In the genomic region with DNA sequence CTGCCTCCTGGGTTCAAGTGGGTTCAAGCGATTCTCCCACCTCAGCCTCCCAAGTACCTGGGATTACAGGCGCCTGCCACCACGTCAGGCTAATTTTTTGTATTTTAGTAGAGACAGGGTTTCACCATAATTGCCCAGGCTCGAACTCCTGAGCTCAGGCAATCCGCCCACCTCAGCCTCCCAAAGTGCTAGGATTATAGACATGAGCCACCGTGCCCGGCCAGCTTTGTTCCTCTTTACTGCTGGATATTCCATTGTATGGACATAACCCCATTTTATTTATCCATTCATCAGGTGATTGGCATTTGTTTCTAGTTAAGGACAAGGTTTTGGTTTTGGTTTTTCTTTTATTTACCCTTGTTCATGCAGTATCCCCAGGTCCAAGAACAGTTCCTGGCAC, we compare ENCODE assay signal across 22 cellular contexts. TPM values are rescaled to one million over a fixed set of nuclear protein-coding genes. Genes with fewer than 3 reads are reported as not detected.
"Had no signal": no experiment of that assay in that cellular context is flagged by ENCODE, and none has a peak within 500 bp of the region (broad histone marks: within the 10 kb centered on the region; RNA-seq: fewer than 3 reads in every experiment).

No MANE protein-coding gene starts in this region.

- H3K9me3 Mint-ChIP-seq: natural killer cell treated with Interleukin-12 subunit alpha and Interleukin-12 subunit beta and Interleukin-15 and Interleukin-18, amount 100 ng/mL, for 72 hours had no signal

- H3K4me3 ChIP-seq: colonic mucosa, dorsolateral prefrontal cortex, esophagus muscularis mucosa, gastrocnemius medialis, heart right ventricle, left lung, lower lobe of right lung, psoas muscle had no signal

- H3K36me3 ChIP-seq: colonic mucosa had no signal

- FAIRE-seq: islet of Langerhans had no signal

- H3K27me3 ChIP-seq: colonic mucosa, dorsolateral prefrontal cortex, esophagus muscularis mucosa, gastrocnemius medialis, heart right ventricle, left lung had no signal

- H3K27me3 Mint-ChIP-seq: natural killer cell treated with Interleukin-12 subunit alpha and Interleukin-12 subunit beta and Interleukin-15 and Interleukin-18, amount 100 ng/mL, for 72 hours had no signal

- H3K9me3 ChIP-seq: colonic mucosa, esophagus muscularis mucosa, gastrocnemius medialis, heart right ventricle, left lung, lower lobe of right lung, psoas muscle had no signal

- ATAC-seq: gastrocnemius medialis; heart right ventricle; left lung; lower lobe of right lung; natural killer cell treated with Interleukin-12 subunit alpha and Interleukin-12 subunit beta and Interleukin-15 and Interleukin-18, amount 100 ng/mL, for 72 hours; psoas muscle; sciatic nerve had no signal

- H3K27ac ChIP-seq: colonic mucosa, esophagus muscularis mucosa, gastrocnemius medialis, heart right ventricle, left lung, lower lobe of right lung, psoas muscle had no signal

- DNase-seq: colonic mucosa; dorsolateral prefrontal cortex; effector CD8-positive, alpha-beta T cell; gastrocnemius medialis; heart right ventricle; hypothalamus; lower lobe of right lung; mesenchymal stem cell; midbrain; psoas muscle; retina; stimulated activated CD4-positive, alpha-beta T cell treated with anti-CD3 and anti-CD28 coated beads, Interleukin-12 subunit alpha, Interleukin-12 subunit beta, amount 100 ng/mL, for 4 hours; stimulated activated CD4-positive, alpha-beta T cell treated with anti-CD3 and anti-CD28 coated beads, Interleukin-2, amount 100 ng/mL, for 48 hours; stimulated activated naive CD4-positive, alpha-beta T cell treated with Interleukin-2 at 50 U/mL for 16 hours; trophoblast cell had no signal

- H3K4me3 Mint-ChIP-seq: natural killer cell treated with Interleukin-12 subunit alpha and Interleukin-12 subunit beta and Interleukin-15 and Interleukin-18, amount 100 ng/mL, for 72 hours had no signal

RNA-seq across cellular contexts. Expression of gene TMC4, which starts 23.6 kb away (rescaled TPM):
- total RNA-seq: fibroblast of villous mesenchyme had no signal

RNA-seq across cellular contexts. Expression of gene LILRB3, which starts 26.3 kb away (rescaled TPM):
- total RNA-seq: fibroblast of villous mesenchyme, osteoblast had no signal
